1 cellular context compared by ENCODE assay signal in genomic region chr19:2612619-2613249, GRCh38.
TF ChIP-seq lines count a peak whose summit lies in the region.

No MANE protein-coding gene starts in this region.

TF ChIP-seq in GM12878, 131 proteins besides CTCF, POLR2A, EP300 and RAD21 (continued from another document):
- TF ChIP-seq E2F8 (IDR thresholded peaks at IDR 0.05; ENCODE audit: low read depth, partially characterized antibody) = no peak
- no peak for TF ChIP-seq ZNF622 (IDR thresholded peaks at IDR 0.05)
